19 cellular contexts compared by ENCODE assay signal in the genomic region with DNA sequence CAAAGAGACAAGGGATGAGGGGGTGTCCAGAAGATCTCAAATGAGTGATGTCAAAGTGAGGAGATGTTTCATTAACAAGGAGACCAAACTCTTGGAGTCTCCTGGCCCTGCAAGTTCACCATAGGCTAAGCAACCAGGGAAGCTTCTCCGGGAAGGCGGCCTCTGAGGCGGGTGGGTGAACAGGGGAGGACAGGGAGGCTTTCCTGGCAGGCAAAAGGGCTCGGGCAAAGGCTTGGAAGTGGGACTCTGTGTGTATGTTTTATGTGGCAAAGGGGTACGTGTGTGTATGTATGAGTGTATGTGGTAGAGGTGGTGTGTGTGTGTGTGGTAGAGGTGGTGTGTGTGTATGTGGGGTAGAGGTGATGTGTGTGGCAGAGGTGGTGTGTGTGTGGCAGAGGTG.
A peak's percentile ranks its signal among the peaks of the same experiment; 100 is the strongest.
DNase-seq lines count a peak whose midpoint lies in the region; ATAC-seq and TF ChIP-seq lines count a peak whose summit lies in the region.
"Had no signal": no experiment of that assay in that cellular context is flagged by ENCODE, and none has a peak within 500 bp of the region (broad histone marks: within the 10 kb centered on the region; RNA-seq: fewer than 3 reads in every experiment).

No MANE protein-coding gene starts in this region.

- peak; percentile 51 for DNase-seq in right atrium auricular region (ENCODE audit: low spot score)
- DNase-seq in Right ventricle myocardium inferior (ENCODE audit: missing footprints): no peak
- DNase-seq in endodermal cell: peak; percentile 8
- no peak for DNase-seq in neuronal stem cell (ENCODE audit: low spot score)
- DNase-seq in G401 (ENCODE audit: low spot score): no peak
- DNase-seq: CD4-positive, CD25-positive, alpha-beta regulatory T cell; EL; HFFc6; Karpas-422; MG63; NCI-H1092; NCI-H146; NCI-H2107; NCI-H2227 treated with DMSO at 0.1 percent for 48 hours; NCI-H524 had no signal

- ATAC-seq in Right ventricle myocardium inferior: no peak
- ATAC-seq in activated CD4-positive, CD25-positive, alpha-beta regulatory T cell treated with anti-CD3 and anti-CD28 coated beads, Interleukin-2, amount 50 U/mL, for 24 hours: no peak
- ATAC-seq in GM21737 (IDR thresholded peaks at IDR 0.05; ENCODE audit: unreplicated experiment): no peak

- no peak overlapping the region for H2AFZ ChIP-seq in neuronal stem cell (ENCODE audit: low read length)

- H2BK12ac ChIP-seq in neuronal stem cell (ENCODE audit: low read length): no peak overlapping the region

- H3K27ac ChIP-seq in right atrium auricular region: no peak overlapping the region
- H3K27ac ChIP-seq in endodermal cell (ENCODE audit: low read depth, low read length): no peak overlapping the region
- H3K27ac ChIP-seq in neuronal stem cell (replicated peaks; ENCODE audit: low read length): no peak overlapping the region

- no peak overlapping the region for H2BK120ac ChIP-seq in neuronal stem cell (ENCODE audit: low read depth, low read length)

- no peak overlapping the region for H3K4me3 Mint-ChIP-seq in endodermal cell
- H3K4me3 Mint-ChIP-seq: B cell; CD4-positive, CD25-positive, alpha-beta regulatory T cell; HFFc6 had no signal

- WGBS in endodermal cell (ENCODE audit: insufficient coverage in 1 of 2, insufficient read length in 1 of 2), 2 experiments: 83 to 92% methylated on average over 2 to 5 of the region's 5 CpGs
- WGBS in neuronal stem cell (ENCODE audit: extremely low coverage in 2 of 2, insufficient read length in 2 of 2, insufficient replicate concordance in 1 of 2), 2 donors: 100% methylated on average over 1 of the region's 5 CpGs

- no peak overlapping the region for H3K23ac ChIP-seq in neuronal stem cell (ENCODE audit: low read depth, low read length, poor library complexity)

- H4K91ac ChIP-seq in neuronal stem cell (ENCODE audit: low read depth, low read length, poor library complexity): peak overlapping the region; percentile 6

- no peak overlapping the region for H2AK5ac ChIP-seq in neuronal stem cell (ENCODE audit: low read depth, low read length)

- H3K4ac ChIP-seq in neuronal stem cell (ENCODE audit: low read length): no peak overlapping the region

- H4K8ac ChIP-seq in neuronal stem cell (ENCODE audit: low read depth, low read length): no peak overlapping the region

- H3K18ac ChIP-seq in neuronal stem cell (ENCODE audit: low read length): no peak overlapping the region

- TF ChIP-seq CTCF in right atrium auricular region (IDR thresholded peaks at IDR 0.05) (no peak), endodermal cell (conservative IDR thresholded peaks at IDR 0.05) (no peak)

- H3K4me3 ChIP-seq in right atrium auricular region: no peak overlapping the region
- H3K4me3 ChIP-seq in endodermal cell (ENCODE audit: low read length): no peak overlapping the region
- H3K4me3 ChIP-seq in neuronal stem cell (ENCODE audit: low read length in 2 of 2): peak overlapping the region in 1 of 2 donors; percentile 32
- H3K4me3 ChIP-seq: MG63 had no signal

- H3K9ac ChIP-seq in endodermal cell (ENCODE audit: extremely low read depth, low read length, poor library complexity, severe bottlenecking): no peak overlapping the region
- no peak overlapping the region for H3K9ac ChIP-seq in neuronal stem cell (ENCODE audit: low read depth, low read length, poor library complexity)

- H3K36me3 ChIP-seq in right atrium auricular region (no peaks in the 10 kb centered on the region), endodermal cell (ENCODE audit: control insufficient read depth, insufficient read depth, low read length) (no peaks in the 10 kb centered on the region), neuronal stem cell (replicated peaks in 1 of 2; ENCODE audit: control insufficient read depth in 2 of 2, insufficient read depth in 2 of 2, low read length in 2 of 2) (no peaks in the 10 kb centered on the region)
- H3K36me3 ChIP-seq: MG63 had no signal

- H3K4me2 ChIP-seq in neuronal stem cell (ENCODE audit: insufficient read depth, low read length, poor library complexity, severe bottlenecking): no peak overlapping the region

- H3K14ac ChIP-seq in neuronal stem cell (ENCODE audit: low read length): peak overlapping the region; percentile 78

- H2BK5ac ChIP-seq in neuronal stem cell (ENCODE audit: low read length): no peak overlapping the region

- H2BK15ac ChIP-seq in neuronal stem cell (ENCODE audit: low read length): no peak overlapping the region

- no peaks in the 10 kb centered on the region for H3K36me3 Mint-ChIP-seq in endodermal cell (ENCODE audit: low read depth)
- H3K36me3 Mint-ChIP-seq: CD4-positive, CD25-positive, alpha-beta regulatory T cell had no signal

- in situ Hi-C loops in G401 (cut with HindIII; ENCODE audit: low sequenced_read_pairs): no loop called here

- peaks cover 4% of the 10 kb centered on the region for H3K4me1 Mint-ChIP-seq in endodermal cell
- H3K4me1 Mint-ChIP-seq: B cell had no signal

- intact Hi-C loops in Right ventricle myocardium inferior (cut with DNase I): loop anchor here (5.0 kb wide), 1 partner anchor 85 kb away; no protein-coding TSS in a partner anchor

- H3K27ac Mint-ChIP-seq in endodermal cell: no peak overlapping the region
- H3K27ac Mint-ChIP-seq: B cell; CD4-positive, CD25-positive, alpha-beta regulatory T cell; HFFc6 had no signal

- no peaks in the 10 kb centered on the region for H3K27me3 ChIP-seq in right atrium auricular region
- H3K27me3 ChIP-seq in endodermal cell (ENCODE audit: control insufficient read depth, insufficient read depth, low read length, poor library complexity, severe bottlenecking): no peaks in the 10 kb centered on the region
- peaks cover 0 to 6% (median 0%) of the 10 kb centered on the region in 3 experiments for H3K27me3 ChIP-seq in neuronal stem cell (ENCODE audit: control insufficient read depth in 3 of 3, insufficient read depth in 3 of 3, low read depth in 1 of 3, low read length in 3 of 3)
- H3K27me3 ChIP-seq: MG63 had no signal

- no peaks in the 10 kb centered on the region for H3K9me3 Mint-ChIP-seq in endodermal cell
- H3K9me3 Mint-ChIP-seq: HFFc6 had no signal

- peaks cover 0 to 47% of the 10 kb centered on the region in 2 donors for H3K4me1 ChIP-seq in right atrium auricular region
- H3K4me1 ChIP-seq in endodermal cell (ENCODE audit: control insufficient read depth, insufficient read depth, low read length): no peaks in the 10 kb centered on the region
- peaks cover 0 to 1% of the 10 kb centered on the region in 2 donors for H3K4me1 ChIP-seq in neuronal stem cell (ENCODE audit: control insufficient read depth in 2 of 2, insufficient read depth in 1 of 2, low read depth in 1 of 2, low read length in 2 of 2)
- H3K4me1 ChIP-seq: Caco-2 had no signal

- H3K79me1 ChIP-seq in neuronal stem cell (ENCODE audit: low read depth, low read length): peaks cover 1% of the 10 kb centered on the region

- no peaks in the 10 kb centered on the region for H3K27me3 Mint-ChIP-seq in endodermal cell (ENCODE audit: insufficient read depth)

- H3K9me3 ChIP-seq in right atrium auricular region: no peaks in the 10 kb centered on the region
- no peaks in the 10 kb centered on the region for H3K9me3 ChIP-seq in endodermal cell (ENCODE audit: control insufficient read depth, low read length)
- peaks cover 0 to 3% of the 10 kb centered on the region in 2 donors for H3K9me3 ChIP-seq in neuronal stem cell (replicated peaks in 1 of 2; ENCODE audit: control insufficient read depth in 2 of 2, insufficient read depth in 1 of 2, low read depth in 1 of 2, low read length in 2 of 2)
- H3K9me3 ChIP-seq: Caco-2, MG63 had no signal

Comparison
In these comparisons a context has a peak if more than half of its experiments do, and no peak if none do; other contexts are left out.
1. DNase-seq: peak in right atrium auricular region (single experiment) and endodermal cell (single experiment); none in Right ventricle myocardium inferior (single experiment), neuronal stem cell (single experiment) and G401 (single experiment).